8 cellular contexts compared by ENCODE assay signal in genomic region chr10:122374246-122374858, GRCh38.
DNase-seq lines count a peak whose midpoint lies in the region; ATAC-seq, FAIRE-seq and TF ChIP-seq lines count a peak whose summit lies in the region.

Gene PLEKHA1 (plus strand): TSS chr10:122374708. CDS start chr10:122393201, 18,493 bp downstream.

- ATAC-seq in GM21390 (IDR thresholded peaks at IDR 0.05; ENCODE audit: unreplicated experiment) = peak; percentile 87

- H3K79me2 ChIP-seq in OCI-LY3 (ENCODE audit: low read length) = no peaks in the 10 kb centered on the region

- DNase-seq in CMK (ENCODE audit: low read depth) (peak; percentile 31), HTR-8/SVneo (ENCODE audit: insufficient read length, low spot score) (peak; percentile 81), epithelial cell of prostate (ENCODE audit: low read depth, low spot score) (peak; percentile 83), middle frontal gyrus (ENCODE audit: extremely low spot score, low spot score) (peak; percentile 91)
- DNase-seq in activated T-cell treated with anti-CD3 and anti-CD28 coated beads, Interleukin-2, amount 50 U/mL, for 1 hour = peak; percentile 94
- peak; percentile 89 to 91 for DNase-seq in stimulated activated CD8-positive, alpha-beta memory T cell treated with anti-CD3 and anti-CD28 coated beads, Interleukin-15, amount 100 ng/mL, for 48 hours (ENCODE audit: low read depth in 2 of 2)

- peaks cover 6% of the 10 kb centered on the region for H3K4me1 ChIP-seq in OCI-LY3 (ENCODE audit: low read length)

- H3K4me2 ChIP-seq in OCI-LY3 (ENCODE audit: low read length) = peak within 1 kb of the TSS; percentile 64

- peaks cover 63% of the 10 kb centered on the region for H3K27me3 ChIP-seq in OCI-LY3 (ENCODE audit: low read depth, low read length)

- no peak for TF ChIP-seq CTCF in OCI-LY3 (IDR thresholded peaks at IDR 0.05; ENCODE audit: low read depth, low read length)

- no peak for FAIRE-seq in HTR-8/SVneo (lab: Jason Lieb, UNC)

- H3K9me3 ChIP-seq in OCI-LY3 (ENCODE audit: insufficient read depth, low read length) = no peaks in the 10 kb centered on the region

- H3K27ac ChIP-seq in OCI-LY3 (ENCODE audit: low read length) (no peak within 1 kb of the TSS), epithelial cell of prostate (peak within 1 kb of the TSS; percentile 91)

- H3K36me3 ChIP-seq in OCI-LY3 (replicated peaks; ENCODE audit: low read depth, low read length) = no peaks in the 10 kb centered on the region

- H3K4me3 ChIP-seq in OCI-LY3 (ENCODE audit: low read length) = peak within 1 kb of the TSS; percentile 74

- peak within 1 kb of the TSS; percentile 46; the same call in 1 of the 2 replicates for H3K9ac ChIP-seq in OCI-LY3 (ENCODE audit: low read length)

- H2AFZ ChIP-seq in OCI-LY3 (ENCODE audit: low read depth, low read length) = no peak within 1 kb of the TSS

- no peaks in the 10 kb centered on the region; the same call in 1 of the 2 replicates for H4K20me1 ChIP-seq in OCI-LY3 (ENCODE audit: insufficient read depth, low read length)

Comparison
In these comparisons a context has a peak if more than half of its experiments do, and no peak if none do; other contexts are left out.
1. DNase-seq: peak in every context shown above with its lines; median percentile 94 in activated T-cell treated with anti-CD3 and anti-CD28 coated beads, Interleukin-2, amount 50 U/mL, for 1 hour; 91 in middle frontal gyrus; 90 in stimulated activated CD8-positive, alpha-beta memory T cell treated with anti-CD3 and anti-CD28 coated beads, Interleukin-15, amount 100 ng/mL, for 48 hours; 83 in epithelial cell of prostate; 81 in HTR-8/SVneo; 31 in CMK.